Comparison of ENCODE assay signal across 1 cellular context in genomic region chr4:44725166-44725565, GRCh38.
TF ChIP-seq lines count a peak whose summit lies in the region.

No MANE protein-coding gene starts in this region.

TF ChIP-seq in GM12878, 131 proteins besides CTCF, POLR2A, EP300 and RAD21 (continued from another document):
- TF ChIP-seq CHD2 (IDR thresholded peaks at IDR 0.05; ENCODE audit: borderline replicate concordance, low read depth, low read length) (no peak), RFX5 (IDR thresholded peaks at IDR 0.05; ENCODE audit: low read depth, low read length) (no peak)
